Comparison of ENCODE assay signal across 12 cellular contexts in genomic region chr10:119377905-119378736, GRCh38.
DNase-seq lines count a peak whose midpoint lies in the region; ATAC-seq and TF ChIP-seq lines count a peak whose summit lies in the region.
"Had no signal": no experiment of that assay in that cellular context is flagged by ENCODE, and none has a peak within 500 bp of the region (broad histone marks: within the 10 kb centered on the region; RNA-seq: fewer than 3 reads in every experiment).

No MANE protein-coding gene starts in this region.

- peak overlapping the region; percentile 59 for H3K4me3 Mint-ChIP-seq in glutamatergic neuron (ENCODE audit: unreplicated experiment)
- H3K4me3 Mint-ChIP-seq: activated naive CD4-positive, alpha-beta T cell treated with anti-CD3 and anti-CD28 coated beads, Interleukin-2, amount 50 U/mL, for 24 hours had no signal

- peaks cover 61% of the 10 kb centered on the region for H3K4me1 Mint-ChIP-seq in glutamatergic neuron (ENCODE audit: low read depth, unreplicated experiment)

- H3K27ac ChIP-seq in right lobe of liver: no peak overlapping the region

- H3K27me3 Mint-ChIP-seq in glutamatergic neuron (ENCODE audit: unreplicated experiment): peaks cover 20% of the 10 kb centered on the region
- H3K27me3 Mint-ChIP-seq: activated naive CD4-positive, alpha-beta T cell treated with anti-CD3 and anti-CD28 coated beads, Interleukin-2, amount 50 U/mL, for 24 hours had no signal

- DNase-seq in GM03348 (ENCODE audit: low spot score): peak; percentile 27
- DNase-seq in NCI-H345 treated with DMSO at 0.1 percent for 48 hours (lab: John Stamatoyannopoulos, UW; ENCODE audit: unreplicated experiment): peak; percentile 33
- DNase-seq in glutamatergic neuron: no peak
- no peak for DNase-seq in sciatic nerve (ENCODE audit: low spot score)
- DNase-seq in HT-29 (ENCODE audit: low spot score): no peak
- DNase-seq in right lobe of liver: no peak
- DNase-seq in inferior parietal cortex (ENCODE audit: extremely low spot score): no peak
- DNase-seq: Peyer's patch, small intestine, T-helper 9 cell had no signal

- TF ChIP-seq CTCF in glutamatergic neuron (IDR thresholded peaks at IDR 0.05; ENCODE audit: partially characterized antibody, unreplicated experiment): no peak
- TF ChIP-seq CTCF in right lobe of liver (IDR thresholded peaks at IDR 0.05): no peak

- H3K27ac Mint-ChIP-seq in glutamatergic neuron (ENCODE audit: unreplicated experiment): peak overlapping the region; percentile 92

- no peaks in the 10 kb centered on the region for H3K27me3 ChIP-seq in right lobe of liver
- H3K27me3 ChIP-seq: Peyer's patch had no signal

- 82% methylated on average over 10 of the region's 29 CpGs for WGBS in right lobe of liver (ENCODE audit: insufficient coverage, low coverage, low lambda C conversion rate, missing lambda C conversion rate)

- no peaks in the 10 kb centered on the region for H3K9me3 ChIP-seq in right lobe of liver
- H3K9me3 ChIP-seq: Peyer's patch had no signal

- H3K36me3 ChIP-seq in right lobe of liver: no peaks in the 10 kb centered on the region

- peak; percentile 8 for ATAC-seq in sciatic nerve
- no peak for ATAC-seq in GM21423 (IDR thresholded peaks at IDR 0.05; ENCODE audit: unreplicated experiment)
- ATAC-seq in right lobe of liver: no peak

- no peak overlapping the region for H3K4me3 ChIP-seq in right lobe of liver
- H3K4me3 ChIP-seq: Peyer's patch had no signal

- intact Hi-C loops in sciatic nerve (cut with DNase I) (no loop called here), right lobe of liver (cut with DNase I) (no loop called here)

- H3K36me3 Mint-ChIP-seq in glutamatergic neuron (ENCODE audit: unreplicated experiment): peaks cover under 1% of the 10 kb centered on the region

- H3K4me1 ChIP-seq in right lobe of liver: no peaks in the 10 kb centered on the region

- H3K9me3 Mint-ChIP-seq in glutamatergic neuron (ENCODE audit: unreplicated experiment): peaks cover 28% of the 10 kb centered on the region
- H3K9me3 Mint-ChIP-seq: activated naive CD4-positive, alpha-beta T cell treated with anti-CD3 and anti-CD28 coated beads, Interleukin-2, amount 50 U/mL, for 24 hours had no signal

- TF ChIP-seq POLR2A in right lobe of liver (IDR thresholded peaks at IDR 0.05): no peak

Comparison
In these comparisons a context has a peak if more than half of its experiments do, and no peak if none do; other contexts are left out.
1. DNase-seq: peak in GM03348 (single experiment) and NCI-H345 treated with DMSO at 0.1 percent for 48 hours (single experiment); none in glutamatergic neuron (single experiment), sciatic nerve (single experiment), HT-29 (single experiment), right lobe of liver (0 of 3) and inferior parietal cortex (single experiment).